In the genomic region with DNA sequence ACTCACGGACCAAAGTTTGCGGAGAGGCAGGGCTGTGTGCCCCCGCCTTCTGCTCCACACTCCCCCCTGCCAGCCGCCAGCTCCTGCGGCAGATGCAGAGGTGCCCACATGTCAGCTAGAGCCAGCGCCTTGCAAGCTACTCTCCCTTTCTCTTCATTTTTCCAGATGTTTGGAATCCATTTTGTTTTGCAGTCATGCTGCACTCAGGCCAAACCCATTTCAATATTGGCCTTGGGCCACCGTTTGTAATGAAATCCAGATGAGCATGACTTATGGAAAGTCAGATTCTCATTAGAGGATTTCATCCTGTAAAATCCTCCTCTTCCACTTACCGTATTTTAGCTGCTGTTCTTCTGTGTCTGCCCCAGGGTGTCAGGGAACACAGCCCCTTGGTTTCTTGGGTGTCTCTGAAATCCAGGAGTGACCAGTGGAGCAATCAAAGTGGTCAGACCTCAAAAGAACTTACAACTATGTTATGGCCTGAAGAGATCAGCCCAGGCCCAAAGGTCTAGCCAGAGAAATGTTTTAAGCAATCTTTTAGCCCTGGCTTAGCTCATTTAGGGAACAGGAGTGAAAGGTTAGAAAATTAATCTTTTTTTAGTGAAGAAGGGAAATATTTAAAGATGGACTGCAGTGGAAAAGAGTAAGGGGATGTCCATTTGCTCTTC, we compare ENCODE assay signal across 10 cellular contexts.
DNase-seq lines count a peak whose midpoint lies in the region; ATAC-seq, FAIRE-seq and TF ChIP-seq lines count a peak whose summit lies in the region.
"Had no signal": no experiment of that assay in that cellular context is flagged by ENCODE, and none has a peak within 500 bp of the region (broad histone marks: within the 10 kb centered on the region; RNA-seq: fewer than 3 reads in every experiment).

No MANE protein-coding gene starts in this region.

- no peaks in the 10 kb centered on the region for H3K27me3 ChIP-seq in right atrium auricular region

- peak overlapping the region; percentile 87 to 91 for H3K27ac ChIP-seq in right atrium auricular region

- H3K4me1 Mint-ChIP-seq in stimulated activated naive B cell treated with anti-CD40 and anti-IgM and Interleukin-4, amounts not matched to agents 10 μg/mL and 1 μg/mL and 100 μg/mL, for 72 hours: peaks cover 13 to 25% of the 10 kb centered on the region in 2 donors

- H3K36me3 ChIP-seq in right atrium auricular region: peaks cover 45% of the 10 kb centered on the region

- ATAC-seq in stimulated activated naive B cell treated with anti-CD40 and anti-IgM and Interleukin-4, amounts not matched to agents 10 μg/mL and 1 μg/mL and 100 μg/mL, for 72 hours (replicated peaks): no peak
- no peak for ATAC-seq in HG03442 (IDR thresholded peaks at IDR 0.05; ENCODE audit: unreplicated experiment)

- H3K9me3 Mint-ChIP-seq in stimulated activated naive B cell treated with anti-CD40 and anti-IgM and Interleukin-4, amounts not matched to agents 10 μg/mL and 1 μg/mL and 100 μg/mL, for 72 hours: no peaks in the 10 kb centered on the region

- peaks cover 0 to 69% of the 10 kb centered on the region in 2 donors for H3K4me1 ChIP-seq in right atrium auricular region

- no peak for FAIRE-seq in RCC 7860 (lab: Jason Lieb, UNC)

- no peaks in the 10 kb centered on the region for H3K27me3 Mint-ChIP-seq in stimulated activated naive B cell treated with anti-CD40 and anti-IgM and Interleukin-4, amounts not matched to agents 10 μg/mL and 1 μg/mL and 100 μg/mL, for 72 hours

- DNase-seq in GM13976 (ENCODE audit: low spot score) (peak; percentile 13), amniotic stem cell (lab: John Stamatoyannopoulos, UW) (peak; percentile 51), right atrium auricular region (ENCODE audit: low spot score) (peak; percentile 75), RCC 7860 (ENCODE audit: low spot score) (no peak), NCI-H345 treated with DMSO at 0.1 percent for 48 hours (lab: John Stamatoyannopoulos, UW; ENCODE audit: unreplicated experiment) (no peak), cerebellar cortex (ENCODE audit: low spot score) (no peak)
- DNase-seq in stimulated activated naive B cell treated with anti-CD40 and anti-IgM and Interleukin-4, amounts not matched to agents 10 μg/mL and 1 μg/mL and 100 μg/mL, for 72 hours: no peak
- DNase-seq: NCI-H2227 treated with DMSO at 0.1 percent for 48 hours, T1000 had no signal

- no peak overlapping the region for H3K4me3 Mint-ChIP-seq in stimulated activated naive B cell treated with anti-CD40 and anti-IgM and Interleukin-4, amounts not matched to agents 10 μg/mL and 1 μg/mL and 100 μg/mL, for 72 hours

- H3K9me3 ChIP-seq in right atrium auricular region: no peaks in the 10 kb centered on the region

- in situ Hi-C loops in GM13976 (cut with MboI; ENCODE audit: low sequenced_read_pairs, unreplicated experiment): no loop called here

- no peak for TF ChIP-seq CTCF in GM13976 (IDR thresholded peaks at IDR 0.05; ENCODE audit: borderline replicate concordance, control extremely low read depth, extremely low read depth, insufficient read depth, missing control alignments)
- TF ChIP-seq CTCF in right atrium auricular region (IDR thresholded peaks at IDR 0.05): no peak

- peak overlapping the region; percentile 33 for H3K27ac Mint-ChIP-seq in stimulated activated naive B cell treated with anti-CD40 and anti-IgM and Interleukin-4, amounts not matched to agents 10 μg/mL and 1 μg/mL and 100 μg/mL, for 72 hours

- H3K36me3 Mint-ChIP-seq in stimulated activated naive B cell treated with anti-CD40 and anti-IgM and Interleukin-4, amounts not matched to agents 10 μg/mL and 1 μg/mL and 100 μg/mL, for 72 hours: peaks cover 43 to 80% of the 10 kb centered on the region in 2 donors

- H3K4me3 ChIP-seq in right atrium auricular region: no peak overlapping the region

Comparison
In these comparisons a context has a peak if more than half of its experiments do, and no peak if none do; other contexts are left out.
1. DNase-seq: peak in GM13976 (single experiment), amniotic stem cell (single experiment) and right atrium auricular region (single experiment); none in stimulated activated naive B cell treated with anti-CD40 and anti-IgM and Interleukin-4, amounts not matched to agents 10 μg/mL and 1 μg/mL and 100 μg/mL, for 72 hours (single experiment), RCC 7860 (single experiment), NCI-H345 treated with DMSO at 0.1 percent for 48 hours (single experiment) and cerebellar cortex (single experiment).